8 cellular contexts compared by ENCODE assay signal in genomic region chr1:26233903-26234643, GRCh38. TPM values are rescaled to one million over a fixed set of nuclear protein-coding genes. Genes with fewer than 3 reads are reported as not detected.
A peak's percentile ranks its signal among the peaks of the same experiment; 100 is the strongest.
DNase-seq lines count a peak whose midpoint lies in the region; ATAC-seq and TF ChIP-seq lines count a peak whose summit lies in the region.

CEP85 (plus strand) TSS chr1:26234200; CDS start chr1:26239784, 5,584 bp downstream.

- H3K27ac ChIP-seq in OCI-LY1 (ENCODE audit: low read depth, low read length, poor library complexity, severe bottlenecking): peak within 1 kb of the TSS; percentile 63

- DNase-seq in DMS 273 (lab: John Stamatoyannopoulos, UW; ENCODE audit: unreplicated experiment) (peak; percentile 99), HuH-7 (ENCODE audit: low spot score) (peak; percentile 94), mesenteric fat pad (ENCODE audit: low spot score) (peak; percentile 100)
- peak; percentile 98 for DNase-seq in activated CD8-positive, alpha-beta memory T cell treated with anti-CD3 and anti-CD28 coated beads, Interleukin-2, amount 50 U/mL, for 4 hours
- peak; percentile 94 for DNase-seq in stimulated activated CD8-positive, alpha-beta memory T cell treated with anti-CD3 and anti-CD28 coated beads, Interleukin-15, amount 100 ng/mL, for 24 hours (ENCODE audit: low read depth)

- H3K27me3 ChIP-seq in OCI-LY1 (ENCODE audit: insufficient read depth, low read length): no peaks in the 10 kb centered on the region

- H3K9me2 ChIP-seq in OCI-LY1 (ENCODE audit: low read depth, low read length): no peaks in the 10 kb centered on the region

- in situ Hi-C loops in endometrial microvascular endothelial cells (cut with HindIII; ENCODE audit: inconsistent ontology term, low pct_unique_long_range_greater_than_20kb, low sequenced_read_pairs): no loop called here

- TF ChIP-seq CTCF in OCI-LY1 (IDR thresholded peaks at IDR 0.05; ENCODE audit: low read length): peak; percentile 84

- peaks cover 31% of the 10 kb centered on the region for H3K4me1 ChIP-seq in OCI-LY1 (ENCODE audit: insufficient read depth, low read length, severe bottlenecking)

- H3K4me2 ChIP-seq in OCI-LY1 (ENCODE audit: low read length): peak within 1 kb of the TSS; percentile 99

- no peak within 1 kb of the TSS for H2AFZ ChIP-seq in OCI-LY1 (ENCODE audit: low read length)

- peaks cover 18% of the 10 kb centered on the region for H3K36me3 ChIP-seq in OCI-LY1 (ENCODE audit: insufficient read depth, low read length)

- peaks cover 47% of the 10 kb centered on the region for H3K79me2 ChIP-seq in OCI-LY1 (ENCODE audit: insufficient read depth, low read length)

- H3F3A ChIP-seq in OCI-LY1 (ENCODE audit: insufficient read depth, low read length): no peaks in the 10 kb centered on the region

- peak; percentile 87 for ATAC-seq in GM21515 (IDR thresholded peaks at IDR 0.05; ENCODE audit: unreplicated experiment)

- H3K9ac ChIP-seq in OCI-LY1 (ENCODE audit: low read length): peak within 1 kb of the TSS; percentile 92

- H3K9me3 ChIP-seq in OCI-LY1 (ENCODE audit: low read length): no peaks in the 10 kb centered on the region

- H3K4me3 ChIP-seq in OCI-LY1 (ENCODE audit: low read depth, low read length, poor library complexity, severe bottlenecking): peak within 1 kb of the TSS; percentile 87

- no peaks in the 10 kb centered on the region for H4K20me1 ChIP-seq in OCI-LY1 (ENCODE audit: insufficient read depth, low read length)

RNA-seq across cellular contexts. Expression of gene CEP85, which starts in this region (rescaled TPM):
- 11.7 TPM for total RNA-seq in endometrial microvascular endothelial cells (ENCODE audit: inconsistent ontology term)
- 3.5 TPM for total RNA-seq in mesenteric fat pad

Comparison
In these comparisons a context has a peak if more than half of its experiments do, and no peak if none do; other contexts are left out.
1. Peak in every context shown above with its lines: DNase-seq, ATAC-seq, H3K4me3 ChIP-seq and H3K27ac ChIP-seq.